25 cellular contexts compared by ENCODE assay signal in the genomic region with DNA sequence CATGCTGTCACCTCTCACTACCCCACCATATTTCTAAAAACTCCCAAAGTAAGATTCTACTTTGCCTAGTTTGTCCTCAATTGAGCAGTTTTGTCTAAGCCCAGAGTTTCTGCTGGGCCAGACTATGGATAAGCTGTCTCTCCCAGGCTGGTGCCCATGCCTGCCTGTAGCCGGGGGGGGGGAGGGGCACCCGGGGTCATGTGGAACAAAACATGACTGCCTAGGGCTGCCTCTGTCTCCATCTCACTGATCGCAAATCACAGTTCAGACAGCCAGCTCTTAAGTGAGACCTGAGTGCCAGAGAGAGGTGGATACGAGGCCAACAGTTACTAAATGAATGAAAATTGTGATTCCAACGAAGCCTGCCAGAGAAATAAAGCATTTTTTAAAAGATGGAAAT.
DNase-seq lines count a peak whose midpoint lies in the region; ATAC-seq and TF ChIP-seq lines count a peak whose summit lies in the region.
"Had no signal": no experiment of that assay in that cellular context is flagged by ENCODE, and none has a peak within 500 bp of the region (broad histone marks: within the 10 kb centered on the region; RNA-seq: fewer than 3 reads in every experiment).

No MANE protein-coding gene starts in this region.

- TF ChIP-seq RAD21 in SK-N-SH (IDR thresholded peaks at IDR 0.05; ENCODE audit: low read length), result no peak

- H3K9me2 ChIP-seq in SK-N-SH, result no peaks in the 10 kb centered on the region

- H3K27me3 Mint-ChIP-seq in stimulated activated naive B cell treated with anti-CD40 and anti-IgM and Interleukin-4, amounts not matched to agents 10 μg/mL and 1 μg/mL and 100 μg/mL, for 72 hours, result no peaks in the 10 kb centered on the region
- H3K27me3 Mint-ChIP-seq: CD4-positive, alpha-beta T cell had no signal

- peaks cover 19 to 31% of the 10 kb centered on the region in 2 donors for H3K36me3 Mint-ChIP-seq in stimulated activated naive B cell treated with anti-CD40 and anti-IgM and Interleukin-4, amounts not matched to agents 10 μg/mL and 1 μg/mL and 100 μg/mL, for 72 hours

- TF ChIP-seq EP300 in SK-N-SH (IDR thresholded peaks at IDR 0.05; ENCODE audit: borderline replicate concordance in 1 of 2, low read depth in 1 of 2, low read length in 1 of 2), result no peak

- CTCF ChIA-PET in SK-N-SH (lab: Yijun Ruan, JAX), result interaction anchor here (1.3 kb wide), 1 partner anchor 20 kb away, joined by 3 read pairs; no protein-coding TSS in a partner anchor

- no peak overlapping the region for H3K4me2 ChIP-seq in SK-N-SH
- H3K4me2 ChIP-seq: BLaER1 had no signal

- H3K4me1 Mint-ChIP-seq in stimulated activated naive B cell treated with anti-CD40 and anti-IgM and Interleukin-4, amounts not matched to agents 10 μg/mL and 1 μg/mL and 100 μg/mL, for 72 hours, result no peaks in the 10 kb centered on the region

- no peak overlapping the region for H3K4me3 Mint-ChIP-seq in stimulated activated naive B cell treated with anti-CD40 and anti-IgM and Interleukin-4, amounts not matched to agents 10 μg/mL and 1 μg/mL and 100 μg/mL, for 72 hours
- H3K4me3 Mint-ChIP-seq: CD4-positive, alpha-beta T cell had no signal

- intact Hi-C loops in left ventricle myocardium superior (cut with micrococcal nuclease), result no loop called here

- no peak overlapping the region for H3K9ac ChIP-seq in SK-N-SH
- H3K9ac ChIP-seq: BLaER1, GM23248 had no signal

- peaks cover 12% of the 10 kb centered on the region; the same call in 1 of the 2 replicates for H3K79me2 ChIP-seq in SK-N-SH (ENCODE audit: insufficient read depth)

- WGBS in SK-N-SH (ENCODE audit: low lambda C conversion rate), result 71% methylated on average over 5 of the region's 5 CpGs

- no peaks in the 10 kb centered on the region for H3K27me3 ChIP-seq in SK-N-SH (ENCODE audit: insufficient read depth)
- H3K27me3 ChIP-seq: BLaER1 had no signal

- no peaks in the 10 kb centered on the region for H3K9me3 ChIP-seq in SK-N-SH
- H3K9me3 ChIP-seq: BLaER1, HAP-1 had no signal

- peaks cover 20 to 38% of the 10 kb centered on the region in 2 experiments for H3K36me3 ChIP-seq in SK-N-SH (replicated peaks in 1 of 2; ENCODE audit: control insufficient read depth in 1 of 2, insufficient read depth in 2 of 2, low read length in 1 of 2)

- H3K9me3 Mint-ChIP-seq in stimulated activated naive B cell treated with anti-CD40 and anti-IgM and Interleukin-4, amounts not matched to agents 10 μg/mL and 1 μg/mL and 100 μg/mL, for 72 hours, result no peaks in the 10 kb centered on the region
- H3K9me3 Mint-ChIP-seq: CD4-positive, alpha-beta T cell had no signal

- no peak overlapping the region for H3K4me3 ChIP-seq in SK-N-SH (ENCODE audit: low read depth in 2 of 2, low read length in 1 of 2)
- H3K4me3 ChIP-seq: BLaER1, GM12878, GM23248, HAP-1 had no signal

- TF ChIP-seq CTCF in SK-N-SH (IDR thresholded peaks at IDR 0.05), result no peak

- H4K20me1 ChIP-seq in SK-N-SH (ENCODE audit: insufficient read depth), result no peaks in the 10 kb centered on the region
- H4K20me1 ChIP-seq: BLaER1 had no signal

- DNase-seq in SK-N-SH (peak; percentile 41), ecto neural progenitor cell (ENCODE audit: low spot score) (peak; percentile 47), left ventricle myocardium superior (peak; percentile 41), NCI-H2081 treated with DMSO at 0.1 percent for 48 hours (lab: John Stamatoyannopoulos, UW) (no peak)
- no peak for DNase-seq in stimulated activated naive B cell treated with anti-CD40 and anti-IgM and Interleukin-4, amounts not matched to agents 10 μg/mL and 1 μg/mL and 100 μg/mL, for 72 hours
- DNase-seq: ACHN; CD4-positive, alpha-beta T cell; COR-L47; DMS 273 treated with DMSO at 0.1 percent for 48 hours; DMS79 treated with DMSO at 0.1 percent for 48 hours; GM23248; Karpas-422; NCI-H1694; NCI-H2081; NCI-H2171 treated with DMSO at 0.1 percent for 48 hours; NCI-H446 treated with DMSO at 0.1 percent for 48 hours; NCI-H526 treated with DMSO at 0.1 percent for 48 hours; OCI-M1 had no signal

- no peak overlapping the region for H2AFZ ChIP-seq in SK-N-SH (ENCODE audit: low read depth)
- H2AFZ ChIP-seq: GM23248 had no signal

- H3F3A ChIP-seq in SK-N-SH (replicated peaks; ENCODE audit: insufficient read depth), result no peaks in the 10 kb centered on the region

- POLR2A ChIA-PET in SK-N-SH (lab: Yijun Ruan, JAX), result no interaction called here

- peak overlapping the region; percentile 16 for H3K27ac Mint-ChIP-seq in stimulated activated naive B cell treated with anti-CD40 and anti-IgM and Interleukin-4, amounts not matched to agents 10 μg/mL and 1 μg/mL and 100 μg/mL, for 72 hours
- H3K27ac Mint-ChIP-seq: CD4-positive, alpha-beta T cell had no signal

- H3K27ac ChIP-seq in SK-N-SH (ENCODE audit: low read depth in 2 of 2, low read length in 1 of 2), result no peak overlapping the region
- H3K27ac ChIP-seq: 22Rv1, BLaER1, GM23248 had no signal

- ATAC-seq in SK-N-SH treated with all-trans-retinoic acid at 6 μM for 48 hours, result no peak
- ATAC-seq in left ventricle myocardium superior, result peak; percentile 79
- no peak for ATAC-seq in stimulated activated naive B cell treated with anti-CD40 and anti-IgM and Interleukin-4, amounts not matched to agents 10 μg/mL and 1 μg/mL and 100 μg/mL, for 72 hours (replicated peaks)
- ATAC-seq in GM19328 (IDR thresholded peaks at IDR 0.05; ENCODE audit: unreplicated experiment), result no peak
- no peak for ATAC-seq in HG03097 (IDR thresholded peaks at IDR 0.05; ENCODE audit: low FRiP score, unreplicated experiment)
- ATAC-seq: GM12878 had no signal

- no peaks in the 10 kb centered on the region; a peak in 1 of 4 replicates for H3K4me1 ChIP-seq in SK-N-SH (ENCODE audit: control insufficient read depth in 1 of 2, insufficient read depth in 2 of 2, low read depth in 1 of 2, low read length in 1 of 2)
- H3K4me1 ChIP-seq: BLaER1, HAP-1 had no signal

TF ChIP-seq in SK-N-SH, 30 proteins besides CTCF, POLR2A, EP300 and RAD21:
- TF ChIP-seq FOXJ3 (CRISPR knock-in tag; IDR thresholded peaks at IDR 0.05), result no peak
- TF ChIP-seq SMC3 (IDR thresholded peaks at IDR 0.05; ENCODE audit: low read depth, low read length), result no peak
- TF ChIP-seq GATA2 (CRISPR knock-in tag; IDR thresholded peaks at IDR 0.05), result no peak
- TF ChIP-seq NRF1 (IDR thresholded peaks at IDR 0.05; ENCODE audit: low read depth, low read length), result no peak
- no peak for TF ChIP-seq FOXM1 (IDR thresholded peaks at IDR 0.05; ENCODE audit: low read depth)
- no peak for TF ChIP-seq JUND (IDR thresholded peaks at IDR 0.05)
- TF ChIP-seq RXRA (IDR thresholded peaks at IDR 0.05; ENCODE audit: borderline replicate concordance, low read depth), result no peak
- TF ChIP-seq, protein P1, sequence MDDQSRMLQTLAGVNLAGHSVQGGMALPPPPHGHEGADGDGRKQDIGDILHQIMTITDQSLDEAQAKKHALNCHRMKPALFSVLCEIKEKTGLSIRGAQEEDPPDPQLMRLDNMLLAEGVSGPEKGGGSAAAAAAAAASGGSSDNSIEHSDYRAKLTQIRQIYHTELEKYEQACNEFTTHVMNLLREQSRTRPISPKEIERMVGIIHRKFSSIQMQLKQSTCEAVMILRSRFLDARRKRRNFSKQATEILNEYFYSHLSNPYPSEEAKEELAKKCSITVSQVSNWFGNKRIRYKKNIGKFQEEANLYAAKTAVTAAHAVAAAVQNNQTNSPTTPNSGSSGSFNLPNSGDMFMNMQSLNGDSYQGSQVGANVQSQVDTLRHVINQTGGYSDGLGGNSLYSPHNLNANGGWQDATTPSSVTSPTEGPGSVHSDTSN (IDR thresholded peaks at IDR 0.05), result no peak
- no peak for TF ChIP-seq MXI1 (IDR thresholded peaks at IDR 0.05; ENCODE audit: low read depth, low read length)
- no peak for TF ChIP-seq TEAD4 (IDR thresholded peaks at IDR 0.05; ENCODE audit: borderline replicate concordance, insufficient read depth)
- TF ChIP-seq TCF12 (IDR thresholded peaks at IDR 0.05), result no peak

TF ChIP-seq in SK-N-SH treated with all-trans-retinoic acid at 6 μM for 48 hours, 23 proteins besides CTCF, POLR2A, EP300 and RAD21 (continues in another document):
- no peak for TF ChIP-seq CSDC2 (CRISPR knock-in tag; IDR thresholded peaks at IDR 0.05)
- TF ChIP-seq ZNF70 (CRISPR knock-in tag; IDR thresholded peaks at IDR 0.05), result no peak
- no peak for TF ChIP-seq ARNTL (CRISPR knock-in tag; IDR thresholded peaks at IDR 0.05; ENCODE audit: borderline replicate concordance, low read depth)
- TF ChIP-seq OSR1 (CRISPR knock-in tag; IDR thresholded peaks at IDR 0.05), result no peak
- TF ChIP-seq, protein P2, sequence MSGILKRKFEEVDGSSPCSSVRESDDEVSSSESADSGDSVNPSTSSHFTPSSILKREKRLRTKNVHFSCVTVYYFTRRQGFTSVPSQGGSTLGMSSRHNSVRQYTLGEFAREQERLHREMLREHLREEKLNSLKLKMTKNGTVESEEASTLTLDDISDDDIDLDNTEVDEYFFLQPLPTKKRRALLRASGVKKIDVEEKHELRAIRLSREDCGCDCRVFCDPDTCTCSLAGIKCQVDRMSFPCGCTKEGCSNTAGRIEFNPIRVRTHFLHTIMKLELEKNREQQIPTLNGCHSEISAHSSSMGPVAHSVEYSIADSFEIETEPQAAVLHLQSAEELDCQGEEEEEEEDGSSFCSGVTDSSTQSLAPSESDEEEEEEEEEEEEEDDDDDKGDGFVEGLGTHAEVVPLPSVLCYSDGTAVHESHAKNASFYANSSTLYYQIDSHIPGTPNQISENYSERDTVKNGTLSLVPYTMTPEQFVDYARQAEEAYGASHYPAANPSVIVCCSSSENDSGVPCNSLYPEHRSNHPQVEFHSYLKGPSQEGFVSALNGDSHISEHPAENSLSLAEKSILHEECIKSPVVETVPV (CRISPR knock-in tag; IDR thresholded peaks at IDR 0.05), result no peak
- TF ChIP-seq, protein P3, sequence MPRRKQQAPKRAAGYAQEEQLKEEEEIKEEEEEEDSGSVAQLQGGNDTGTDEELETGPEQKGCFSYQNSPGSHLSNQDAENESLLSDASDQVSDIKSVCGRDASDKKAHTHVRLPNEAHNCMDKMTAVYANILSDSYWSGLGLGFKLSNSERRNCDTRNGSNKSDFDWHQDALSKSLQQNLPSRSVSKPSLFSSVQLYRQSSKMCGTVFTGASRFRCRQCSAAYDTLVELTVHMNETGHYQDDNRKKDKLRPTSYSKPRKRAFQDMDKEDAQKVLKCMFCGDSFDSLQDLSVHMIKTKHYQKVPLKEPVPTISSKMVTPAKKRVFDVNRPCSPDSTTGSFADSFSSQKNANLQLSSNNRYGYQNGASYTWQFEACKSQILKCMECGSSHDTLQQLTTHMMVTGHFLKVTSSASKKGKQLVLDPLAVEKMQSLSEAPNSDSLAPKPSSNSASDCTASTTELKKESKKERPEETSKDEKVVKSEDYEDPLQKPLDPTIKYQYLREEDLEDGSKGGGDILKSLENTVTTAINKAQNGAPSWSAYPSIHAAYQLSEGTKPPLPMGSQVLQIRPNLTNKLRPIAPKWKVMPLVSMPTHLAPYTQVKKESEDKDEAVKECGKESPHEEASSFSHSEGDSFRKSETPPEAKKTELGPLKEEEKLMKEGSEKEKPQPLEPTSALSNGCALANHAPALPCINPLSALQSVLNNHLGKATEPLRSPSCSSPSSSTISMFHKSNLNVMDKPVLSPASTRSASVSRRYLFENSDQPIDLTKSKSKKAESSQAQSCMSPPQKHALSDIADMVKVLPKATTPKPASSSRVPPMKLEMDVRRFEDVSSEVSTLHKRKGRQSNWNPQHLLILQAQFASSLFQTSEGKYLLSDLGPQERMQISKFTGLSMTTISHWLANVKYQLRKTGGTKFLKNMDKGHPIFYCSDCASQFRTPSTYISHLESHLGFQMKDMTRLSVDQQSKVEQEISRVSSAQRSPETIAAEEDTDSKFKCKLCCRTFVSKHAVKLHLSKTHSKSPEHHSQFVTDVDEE (CRISPR knock-in tag; IDR thresholded peaks at IDR 0.05), result no peak

Comparison
In these comparisons a context has a peak if more than half of its experiments do, and no peak if none do; other contexts are left out.
1. DNase-seq: peak in SK-N-SH (single experiment), ecto neural progenitor cell (single experiment) and left ventricle myocardium superior (single experiment); none in stimulated activated naive B cell treated with anti-CD40 and anti-IgM and Interleukin-4, amounts not matched to agents 10 μg/mL and 1 μg/mL and 100 μg/mL, for 72 hours (single experiment) and NCI-H2081 treated with DMSO at 0.1 percent for 48 hours (single experiment).